In the genomic region with DNA sequence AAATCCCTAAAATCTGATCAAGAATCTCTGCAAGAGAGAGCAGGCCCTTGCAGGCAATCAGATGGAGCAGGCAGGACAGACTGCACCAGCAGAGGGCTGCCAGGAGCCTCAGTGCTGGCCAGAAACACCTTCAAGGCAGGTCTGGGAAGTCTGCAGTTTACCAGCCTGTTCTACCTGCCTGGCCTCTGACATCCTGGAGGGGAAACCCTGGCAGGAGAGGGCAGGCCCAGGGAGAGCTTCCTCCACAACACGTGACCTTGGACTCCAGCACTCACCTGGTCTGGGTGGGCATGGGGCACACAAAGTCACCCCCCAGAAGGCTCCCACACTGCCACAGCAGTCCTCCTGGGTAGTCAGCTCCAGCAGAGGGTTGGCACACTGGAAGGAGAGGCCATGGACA, we compare ENCODE assay signal across 1 cellular context.
TF ChIP-seq lines count a peak whose summit lies in the region.

No MANE protein-coding gene starts in this region.

TF ChIP-seq in WTC11, 78 proteins besides CTCF, POLR2A, EP300 and RAD21 (continued from another document):
- TF ChIP-seq, protein P1, sequence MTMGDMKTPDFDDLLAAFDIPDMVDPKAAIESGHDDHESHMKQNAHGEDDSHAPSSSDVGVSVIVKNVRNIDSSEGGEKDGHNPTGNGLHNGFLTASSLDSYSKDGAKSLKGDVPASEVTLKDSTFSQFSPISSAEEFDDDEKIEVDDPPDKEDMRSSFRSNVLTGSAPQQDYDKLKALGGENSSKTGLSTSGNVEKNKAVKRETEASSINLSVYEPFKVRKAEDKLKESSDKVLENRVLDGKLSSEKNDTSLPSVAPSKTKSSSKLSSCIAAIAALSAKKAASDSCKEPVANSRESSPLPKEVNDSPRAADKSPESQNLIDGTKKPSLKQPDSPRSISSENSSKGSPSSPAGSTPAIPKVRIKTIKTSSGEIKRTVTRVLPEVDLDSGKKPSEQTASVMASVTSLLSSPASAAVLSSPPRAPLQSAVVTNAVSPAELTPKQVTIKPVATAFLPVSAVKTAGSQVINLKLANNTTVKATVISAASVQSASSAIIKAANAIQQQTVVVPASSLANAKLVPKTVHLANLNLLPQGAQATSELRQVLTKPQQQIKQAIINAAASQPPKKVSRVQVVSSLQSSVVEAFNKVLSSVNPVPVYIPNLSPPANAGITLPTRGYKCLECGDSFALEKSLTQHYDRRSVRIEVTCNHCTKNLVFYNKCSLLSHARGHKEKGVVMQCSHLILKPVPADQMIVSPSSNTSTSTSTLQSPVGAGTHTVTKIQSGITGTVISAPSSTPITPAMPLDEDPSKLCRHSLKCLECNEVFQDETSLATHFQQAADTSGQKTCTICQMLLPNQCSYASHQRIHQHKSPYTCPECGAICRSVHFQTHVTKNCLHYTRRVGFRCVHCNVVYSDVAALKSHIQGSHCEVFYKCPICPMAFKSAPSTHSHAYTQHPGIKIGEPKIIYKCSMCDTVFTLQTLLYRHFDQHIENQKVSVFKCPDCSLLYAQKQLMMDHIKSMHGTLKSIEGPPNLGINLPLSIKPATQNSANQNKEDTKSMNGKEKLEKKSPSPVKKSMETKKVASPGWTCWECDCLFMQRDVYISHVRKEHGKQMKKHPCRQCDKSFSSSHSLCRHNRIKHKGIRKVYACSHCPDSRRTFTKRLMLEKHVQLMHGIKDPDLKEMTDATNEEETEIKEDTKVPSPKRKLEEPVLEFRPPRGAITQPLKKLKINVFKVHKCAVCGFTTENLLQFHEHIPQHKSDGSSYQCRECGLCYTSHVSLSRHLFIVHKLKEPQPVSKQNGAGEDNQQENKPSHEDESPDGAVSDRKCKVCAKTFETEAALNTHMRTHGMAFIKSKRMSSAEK (CRISPR knock-in tag; IDR thresholded peaks at IDR 0.05; ENCODE audit: borderline replicate concordance): no peak
- no peak for TF ChIP-seq ZBTB21 (CRISPR knock-in tag; IDR thresholded peaks at IDR 0.05; ENCODE audit: borderline replicate concordance)
